18 cellular contexts compared by ENCODE assay signal in genomic region chr3:194267744-194268658, GRCh38.
DNase-seq lines count a peak whose midpoint lies in the region; TF ChIP-seq lines count a peak whose summit lies in the region.
"Had no signal": no experiment of that assay in that cellular context is flagged by ENCODE, and none has a peak within 500 bp of the region (broad histone marks: within the 10 kb centered on the region; RNA-seq: fewer than 3 reads in every experiment).

No MANE protein-coding gene starts in this region.

- H3K36me3 ChIP-seq in transverse colon: no peaks in the 10 kb centered on the region
- H3K36me3 ChIP-seq: tibial artery had no signal

- peaks cover 19 to 43% (median 34%) of the 10 kb centered on the region in 4 donors for H3K4me1 ChIP-seq in transverse colon

- H3K27ac ChIP-seq in transverse colon: peak overlapping the region in 1 of 4 donors; percentile 41
- H3K27ac ChIP-seq: tibial artery had no signal

- no peak for TF ChIP-seq EP300 in transverse colon (IDR thresholded peaks at IDR 0.05; ENCODE audit: low read depth)

- DNase-seq in activated CD8-positive, alpha-beta memory T cell treated with anti-CD3 and anti-CD28 coated beads, Interleukin-2, amount 50 U/mL, for 48 hours: peak; percentile 30
- DNase-seq in activated CD8-positive, alpha-beta memory T cell treated with anti-CD3 and anti-CD28 coated beads, Interleukin-2, amount 50 U/mL, for 4 hours: no peak
- no peak for DNase-seq in glutamatergic neuron
- peak; percentile 29 for DNase-seq in transverse colon
- DNase-seq in Ammon's horn (ENCODE audit: low spot score): no peak
- DNase-seq in stimulated activated CD8-positive, alpha-beta memory T cell treated with anti-CD3 and anti-CD28 coated beads, Interleukin-4, amount 100 ng/mL, for 48 hours: no peak
- DNase-seq in DMS153 treated with DMSO at 0.1 percent for 48 hours (lab: John Stamatoyannopoulos, UW; ENCODE audit: unreplicated experiment): no peak
- DNase-seq: 8988T; activated CD4-positive, alpha-beta T cell treated with anti-CD3 and anti-CD28 coated beads for 1 hour; amygdala; CD4-positive, CD25-positive, alpha-beta regulatory T cell; KG1; mesendoderm; NCI-H1417 treated with DMSO at 0.1 percent for 48 hours; NCI-H510A had no signal

- intact Hi-C loops in transverse colon (cut with DNase I; ENCODE audit: low total_unique reads): loop anchor here (5.0 kb wide), 1 partner anchor 196 kb away; no protein-coding TSS in a partner anchor

- H3K9me3 Mint-ChIP-seq in glutamatergic neuron (ENCODE audit: unreplicated experiment) (peaks cover 12% of the 10 kb centered on the region), nephron (no peaks in the 10 kb centered on the region)
- H3K9me3 Mint-ChIP-seq: dendritic cell treated with granulocyte-macrophage colony-stimulating factor and Interleukin-4, amounts not matched to agents 40 ng/mL and 50 ng/mL, for 4 days had no signal

- no peak for TF ChIP-seq POLR2A in transverse colon (IDR thresholded peaks at IDR 0.05)

- in situ Hi-C loops in transverse colon (cut with MboI; ENCODE audit: low pct_ligation_motif_present in 1 of 4, low pct_unique_long_range_greater_than_20kb in 1 of 4, low sequenced_read_pairs in 3 of 4): no loop called here

- TF ChIP-seq CTCF in glutamatergic neuron (IDR thresholded peaks at IDR 0.05; ENCODE audit: partially characterized antibody, unreplicated experiment) (no peak), nephron (IDR thresholded peaks at IDR 0.05; ENCODE audit: unreplicated experiment in 3 of 3) (no peak), transverse colon (IDR thresholded peaks at IDR 0.05) (no peak)

- H3K27ac Mint-ChIP-seq in glutamatergic neuron (ENCODE audit: unreplicated experiment) (peak overlapping the region; percentile 48), nephron (peak overlapping the region; percentile 38 to 83 (median 74))
- H3K27ac Mint-ChIP-seq: dendritic cell treated with granulocyte-macrophage colony-stimulating factor and Interleukin-4, amounts not matched to agents 40 ng/mL and 50 ng/mL, for 4 days had no signal

- H3K9me3 ChIP-seq in transverse colon: no peaks in the 10 kb centered on the region
- H3K9me3 ChIP-seq: tibial artery had no signal

- no peak overlapping the region for H3K4me3 ChIP-seq in transverse colon
- H3K4me3 ChIP-seq: tibial artery had no signal

- H3K27me3 ChIP-seq in transverse colon: no peaks in the 10 kb centered on the region
- H3K27me3 ChIP-seq: tibial artery had no signal

- H3K36me3 Mint-ChIP-seq in glutamatergic neuron (ENCODE audit: unreplicated experiment) (no peaks in the 10 kb centered on the region), nephron (ENCODE audit: low read depth) (no peaks in the 10 kb centered on the region)
- H3K36me3 Mint-ChIP-seq: CD4-positive, CD25-positive, alpha-beta regulatory T cell had no signal

- H3K4me1 Mint-ChIP-seq in glutamatergic neuron (ENCODE audit: low read depth, unreplicated experiment): peaks cover 26% of the 10 kb centered on the region
- H3K4me1 Mint-ChIP-seq in nephron: peaks cover 74% of the 10 kb centered on the region

- H3K27me3 Mint-ChIP-seq in glutamatergic neuron (ENCODE audit: unreplicated experiment) (peaks cover 6% of the 10 kb centered on the region), nephron (ENCODE audit: low read depth) (peaks cover 33% of the 10 kb centered on the region)

- H3K4me3 Mint-ChIP-seq in glutamatergic neuron (ENCODE audit: unreplicated experiment) (no peak overlapping the region), nephron (peak overlapping the region in 1 of 3 experiments; percentile 16)
- H3K4me3 Mint-ChIP-seq: dendritic cell treated with granulocyte-macrophage colony-stimulating factor and Interleukin-4, amounts not matched to agents 40 ng/mL and 50 ng/mL, for 4 days had no signal

- WGBS in transverse colon (ENCODE audit: low coverage in 1 of 2), 2 donors: 79 to 89% methylated on average over 3 to 24 of the region's 26 CpGs

Comparison
In these comparisons a context has a peak if more than half of its experiments do, and no peak if none do; other contexts are left out.
1. DNase-seq: peak in activated CD8-positive, alpha-beta memory T cell treated with anti-CD3 and anti-CD28 coated beads, Interleukin-2, amount 50 U/mL, for 48 hours (single experiment) and transverse colon (single experiment); none in activated CD8-positive, alpha-beta memory T cell treated with anti-CD3 and anti-CD28 coated beads, Interleukin-2, amount 50 U/mL, for 4 hours (single experiment), glutamatergic neuron (single experiment), Ammon's horn (single experiment), stimulated activated CD8-positive, alpha-beta memory T cell treated with anti-CD3 and anti-CD28 coated beads, Interleukin-4, amount 100 ng/mL, for 48 hours (single experiment) and DMS153 treated with DMSO at 0.1 percent for 48 hours (single experiment).